In the genomic region with DNA sequence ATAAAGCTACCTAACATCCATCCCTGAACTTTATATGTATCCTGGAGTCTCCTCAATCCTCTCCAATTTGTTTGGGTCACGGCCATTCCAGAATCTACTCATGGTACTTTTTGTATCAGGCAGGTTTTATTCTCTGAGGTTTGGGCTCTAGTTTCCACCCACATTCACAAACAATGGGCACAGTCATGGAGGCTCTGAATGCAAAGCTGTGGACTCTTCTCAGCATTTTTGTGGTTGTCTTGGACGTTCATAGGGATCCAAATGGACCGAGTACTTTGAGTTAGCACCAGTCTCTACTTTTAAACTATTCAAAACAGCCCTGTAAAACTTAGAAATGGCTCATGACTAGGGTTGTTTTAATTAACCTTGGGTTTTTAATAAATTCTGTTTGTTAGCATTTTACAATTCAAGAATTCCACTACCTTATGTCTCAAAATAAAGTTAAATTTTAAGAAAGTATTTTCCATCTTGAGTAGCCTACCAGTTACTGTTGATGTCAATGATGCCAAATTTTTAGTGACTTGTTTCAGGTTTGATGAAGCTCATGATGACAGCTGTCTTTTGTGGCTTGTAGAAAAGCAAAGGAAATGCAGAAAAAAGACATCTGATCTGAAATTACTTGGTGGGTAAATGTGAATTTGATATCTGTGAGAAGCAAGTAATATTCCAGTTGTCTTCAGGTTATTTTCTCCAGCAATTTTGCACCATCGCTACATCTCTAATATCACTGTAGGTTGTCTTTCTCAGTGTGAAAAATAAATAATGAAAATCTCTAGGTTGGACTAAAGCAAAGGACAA, we compare ENCODE assay signal across 18 cellular contexts.
DNase-seq lines count a peak whose midpoint lies in the region; TF ChIP-seq lines count a peak whose summit lies in the region.
"Had no signal": no experiment of that assay in that cellular context is flagged by ENCODE, and none has a peak within 500 bp of the region (broad histone marks: within the 10 kb centered on the region; RNA-seq: fewer than 3 reads in every experiment).

No MANE protein-coding gene starts in this region.

- H3K23ac ChIP-seq in trophoblast cell (ENCODE audit: low read length) = no peak overlapping the region

- H3K9me3 Mint-ChIP-seq in nephron progenitor cell = peaks cover 27% of the 10 kb centered on the region
- H3K9me3 Mint-ChIP-seq: CD8-positive, alpha-beta memory T cell had no signal

- 39 to 45% methylated on average over 4 of the region's 4 CpGs for WGBS in GM23248 (ENCODE audit: low coverage in 1 of 2, low lambda C conversion rate in 2 of 2, missing lambda C conversion rate in 2 of 2), 2 experiments
- no CpG with 5 or more reads among the region's 4 CpGs for WGBS in trophoblast cell (ENCODE audit: extremely low coverage, insufficient coverage, insufficient read length)

- no peaks in the 10 kb centered on the region for H3K9me3 ChIP-seq in GM23248 (ENCODE audit: low read depth)
- no peaks in the 10 kb centered on the region for H3K9me3 ChIP-seq in fibroblast of lung (ENCODE audit: control insufficient read depth, insufficient read depth, low read depth, low read length)
- no peaks in the 10 kb centered on the region for H3K9me3 ChIP-seq in osteoblast (ENCODE audit: low read depth, low read length)
- H3K9me3 ChIP-seq in trophoblast cell (ENCODE audit: insufficient read depth, low read depth, low read length) = no peaks in the 10 kb centered on the region

- no peak overlapping the region for H3K4me3 Mint-ChIP-seq in nephron progenitor cell
- H3K4me3 Mint-ChIP-seq: CD8-positive, alpha-beta memory T cell had no signal

- H3K27me3 ChIP-seq in GM23248 (replicated peaks; ENCODE audit: insufficient read depth) (no peaks in the 10 kb centered on the region), fibroblast of lung (ENCODE audit: control insufficient read depth, insufficient read depth, low read length) (no peaks in the 10 kb centered on the region), osteoblast (ENCODE audit: insufficient read depth, low read length) (no peaks in the 10 kb centered on the region), trophoblast cell (ENCODE audit: insufficient read depth, low read length) (no peaks in the 10 kb centered on the region)
- H3K27me3 ChIP-seq: SJSA1 had no signal

- TF ChIP-seq CTCF in fibroblast of lung (conservative IDR thresholded peaks at IDR 0.05 in 1 of 2, IDR thresholded peaks at IDR 0.05 in 1 of 2; ENCODE audit: low read depth in 1 of 2, low read length in 2 of 2) = no peak
- no peak for TF ChIP-seq CTCF in osteoblast (IDR thresholded peaks at IDR 0.05; ENCODE audit: extremely low read depth, low read depth, low read length)
- no peak for TF ChIP-seq CTCF in nephron progenitor cell (IDR thresholded peaks at IDR 0.05)

- H3K36me3 ChIP-seq in GM23248 (ENCODE audit: low read depth) (peaks cover 6% of the 10 kb centered on the region; the same call in 1 of the 2 replicates), fibroblast of lung (ENCODE audit: control insufficient read depth, insufficient read depth, low read length) (no peaks in the 10 kb centered on the region), osteoblast (ENCODE audit: insufficient read depth, low read length) (no peaks in the 10 kb centered on the region), trophoblast cell (ENCODE audit: control insufficient read depth in 1 of 2, insufficient read depth in 2 of 2, low read length in 2 of 2) (no peaks in the 10 kb centered on the region)
- H3K36me3 ChIP-seq: SJSA1 had no signal

- H3K27ac Mint-ChIP-seq in nephron progenitor cell = no peak overlapping the region
- H3K27ac Mint-ChIP-seq: CD8-positive, alpha-beta memory T cell had no signal

- H2BK5ac ChIP-seq in trophoblast cell (ENCODE audit: low read depth, low read length, poor library complexity) = no peak overlapping the region

- H3K4me1 ChIP-seq in GM23248 (ENCODE audit: insufficient read depth) (peaks cover 50% of the 10 kb centered on the region), fibroblast of lung (ENCODE audit: control insufficient read depth, extremely low read depth, insufficient read depth, low read length) (peaks cover 36% of the 10 kb centered on the region), osteoblast (ENCODE audit: insufficient read depth, low read length) (peaks cover 48% of the 10 kb centered on the region), trophoblast cell (ENCODE audit: control insufficient read depth in 1 of 2, insufficient read depth in 2 of 2, low read length in 2 of 2) (peaks cover 3 to 7% of the 10 kb centered on the region in 2 experiments)

- H3F3A ChIP-seq in GM23248 (ENCODE audit: insufficient read depth) = peaks cover 78% of the 10 kb centered on the region

- H3K36me3 Mint-ChIP-seq in nephron progenitor cell (ENCODE audit: low read depth) = peaks cover 7% of the 10 kb centered on the region

- H3K4me3 ChIP-seq in GM23248 (no peak overlapping the region), fibroblast of lung (replicated peaks in 1 of 4; ENCODE audit: control extremely low read depth in 1 of 4, insufficient read depth in 1 of 4, low read depth in 3 of 4, low read length in 4 of 4) (no peak overlapping the region), osteoblast (ENCODE audit: insufficient read depth, low read length) (no peak overlapping the region), trophoblast cell (ENCODE audit: low read depth, low read length) (no peak overlapping the region)
- H3K4me3 ChIP-seq: SJSA1 had no signal

- no peak overlapping the region for H2AFZ ChIP-seq in GM23248
- no peak overlapping the region for H2AFZ ChIP-seq in fibroblast of lung (ENCODE audit: low read length)
- peak overlapping the region; percentile 2 for H2AFZ ChIP-seq in osteoblast (ENCODE audit: low read length)
- H2AFZ ChIP-seq in trophoblast cell (ENCODE audit: insufficient read depth, low read length, poor library complexity) = no peak overlapping the region

- H2BK120ac ChIP-seq in trophoblast cell (ENCODE audit: insufficient read depth, low read length, poor library complexity) = no peak overlapping the region

- H3K9ac ChIP-seq in GM23248 (peak overlapping the region; percentile 51), fibroblast of lung (ENCODE audit: insufficient read depth, low read length) (no peak overlapping the region), trophoblast cell (ENCODE audit: low read length) (no peak overlapping the region)

- H3K9me2 ChIP-seq in GM23248 (ENCODE audit: insufficient read depth) = no peaks in the 10 kb centered on the region

- no peak overlapping the region for H2BK12ac ChIP-seq in trophoblast cell (ENCODE audit: low read length)

- no peak overlapping the region for H4K91ac ChIP-seq in trophoblast cell (ENCODE audit: low read depth, low read length)

- peaks cover 9% of the 10 kb centered on the region for H3K27me3 Mint-ChIP-seq in nephron progenitor cell (ENCODE audit: low read depth, poor library complexity)

- no peak overlapping the region for H2AK5ac ChIP-seq in trophoblast cell (ENCODE audit: low read length)

- peaks cover 10% of the 10 kb centered on the region for H3K79me1 ChIP-seq in trophoblast cell (ENCODE audit: low read length)

- DNase-seq in GM23248 (no peak), M059J (ENCODE audit: low read depth) (peak; percentile 33), fibroblast of lung (ENCODE audit: low read depth in 2 of 2) (peak in 1 of 2 donors; percentile 49), osteoblast (ENCODE audit: insufficient read length, low spot score, missing footprints) (no peak), trophoblast cell (no peak), nephron progenitor cell (no peak)
- DNase-seq in stimulated activated CD4-positive, alpha-beta T cell treated with anti-CD3 and anti-CD28 coated beads, Interleukin-4, amount 100 ng/mL, for 1 hour = no peak
- DNase-seq: C1 segment of cervical spinal cord; CD8-positive, alpha-beta memory T cell; GF-D8; GOT3; KG1; MV-4-11; NCI-H1105 treated with DMSO at 0.1 percent for 48 hours; NCI-H2029 treated with DMSO at 0.1 percent for 48 hours; NCI-H446; NCI-H526 had no signal

- no peak overlapping the region for H3K18ac ChIP-seq in trophoblast cell (ENCODE audit: low read length)

- no peak overlapping the region for H4K12ac ChIP-seq in trophoblast cell (ENCODE audit: low read depth, low read length)

- no peaks in the 10 kb centered on the region for H3K4me1 Mint-ChIP-seq in nephron progenitor cell
- H3K4me1 Mint-ChIP-seq: CD8-positive, alpha-beta memory T cell had no signal

- no peaks in the 10 kb centered on the region for H3K79me2 ChIP-seq in GM23248 (ENCODE audit: insufficient read depth)
- no peaks in the 10 kb centered on the region for H3K79me2 ChIP-seq in fibroblast of lung (ENCODE audit: control insufficient read depth, insufficient read depth, low read length)
- H3K79me2 ChIP-seq in osteoblast (ENCODE audit: insufficient read depth, low read length) = no peaks in the 10 kb centered on the region
- H3K79me2 ChIP-seq in trophoblast cell (ENCODE audit: control insufficient read depth, insufficient read depth, low read length, poor library complexity) = peaks cover 2% of the 10 kb centered on the region

- H4K20me1 ChIP-seq in GM23248 (ENCODE audit: insufficient read depth) (no peaks in the 10 kb centered on the region), fibroblast of lung (ENCODE audit: control insufficient read depth, extremely low read depth, insufficient read depth, low read length) (no peaks in the 10 kb centered on the region), osteoblast (ENCODE audit: insufficient read depth, low read length) (no peaks in the 10 kb centered on the region)

- in situ Hi-C loops in GM23248 (cut with MboI) = no loop called here

- H3K4ac ChIP-seq in trophoblast cell (ENCODE audit: low read depth, low read length) = no peak overlapping the region

- H3K14ac ChIP-seq in trophoblast cell (ENCODE audit: low read length) = no peak overlapping the region

- H3K27ac ChIP-seq in GM23248 (peak overlapping the region; percentile 87), fibroblast of lung (ENCODE audit: insufficient read depth, low read length) (peak overlapping the region; percentile 75), osteoblast (ENCODE audit: low read depth, low read length) (peak overlapping the region; percentile 88), trophoblast cell (ENCODE audit: low read depth, low read length) (no peak overlapping the region)
- H3K27ac ChIP-seq: SJSA1 had no signal

- H3K4me2 ChIP-seq in GM23248 (ENCODE audit: unreplicated experiment) (peak overlapping the region; percentile 25), fibroblast of lung (ENCODE audit: extremely low read depth, insufficient read depth, low read length) (peak overlapping the region; percentile 32), osteoblast (ENCODE audit: insufficient read depth, low read length) (no peak overlapping the region), trophoblast cell (ENCODE audit: low read length) (no peak overlapping the region)

- H4K8ac ChIP-seq in trophoblast cell (ENCODE audit: low read depth, low read length) = no peak overlapping the region

Comparison
In these comparisons a context has a peak if more than half of its experiments do, and no peak if none do; other contexts are left out.
1. H3K4me2 ChIP-seq: peak in GM23248 (single experiment) and fibroblast of lung (single experiment); none in osteoblast (single experiment) and trophoblast cell (single experiment).